Comparison of ENCODE assay signal across 23 cellular contexts in the genomic region with DNA sequence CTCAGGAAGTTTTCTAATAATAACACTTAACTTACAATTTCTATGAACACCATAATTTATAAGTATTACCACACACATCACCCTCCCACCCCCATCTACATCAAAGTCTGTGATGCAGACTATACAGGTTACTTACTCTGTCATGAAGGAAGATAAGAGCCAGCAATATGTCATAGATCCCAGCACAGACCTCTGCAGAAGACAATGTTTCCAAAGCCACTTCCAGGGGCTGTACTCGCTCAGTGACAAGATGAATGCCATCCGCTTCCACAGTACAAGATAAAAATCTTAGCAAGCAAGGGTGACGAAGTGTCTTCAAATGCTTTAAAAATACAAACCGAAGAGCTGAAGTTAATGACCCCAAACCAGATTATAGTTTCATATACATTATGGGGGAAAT.
"Had no signal": no experiment of that assay in that cellular context is flagged by ENCODE, and none has a peak within 500 bp of the region (broad histone marks: within the 10 kb centered on the region; RNA-seq: fewer than 3 reads in every experiment).

No MANE protein-coding gene starts in this region.

- H3K27ac Mint-ChIP-seq: activated naive CD4-positive, alpha-beta T cell treated with anti-CD3 and anti-CD28 coated beads, Interleukin-2, amount 10 ng/mL, durations not matched to agents 7 days and 5 days had no signal

- H3K9me3 ChIP-seq: breast epithelium, gastrocnemius medialis, left ventricle myocardium inferior, neutrophil, pancreas, right lobe of liver, thoracic aorta had no signal

- H3K27ac ChIP-seq: breast epithelium, gastrocnemius medialis, left ventricle myocardium inferior, pancreas, right lobe of liver, thoracic aorta had no signal

- H3K27me3 Mint-ChIP-seq: activated CD8-positive, alpha-beta T cell treated with anti-CD3 and anti-CD28 coated beads for 36 hours; activated naive CD4-positive, alpha-beta T cell treated with anti-CD3 and anti-CD28 coated beads, Interleukin-2, amount 10 ng/mL, durations not matched to agents 7 days and 5 days had no signal

- H3K4me3 Mint-ChIP-seq: activated CD8-positive, alpha-beta T cell treated with anti-CD3 and anti-CD28 coated beads for 36 hours; activated naive CD4-positive, alpha-beta T cell treated with anti-CD3 and anti-CD28 coated beads, Interleukin-2, amount 10 ng/mL, durations not matched to agents 7 days and 5 days; natural killer cell had no signal

- H3K27me3 ChIP-seq: breast epithelium, gastrocnemius medialis, neutrophil, pancreas, right lobe of liver had no signal

- H3K4me1 ChIP-seq: breast epithelium, gastrocnemius medialis, pancreas had no signal

- FAIRE-seq: astrocyte, kidney, pancreas, small intestine had no signal

- H3K36me3 ChIP-seq: breast epithelium had no signal

- DNase-seq: activated CD4-positive, alpha-beta T cell treated with anti-CD3 and anti-CD28 coated beads for 48 hours; activated CD4-positive, CD25-positive, alpha-beta regulatory T cell; activated CD8-positive, alpha-beta T cell treated with anti-CD3 and anti-CD28 coated beads for 36 hours; activated effector memory CD4-positive, alpha-beta T cell treated with Interleukin-2 at 50 U/mL for 16 hours; activated naive CD4-positive, alpha-beta T cell treated with anti-CD3 and anti-CD28 coated beads, Interleukin-2, amount 10 ng/mL, durations not matched to agents 7 days and 5 days; activated T-cell treated with anti-CD3 and anti-CD28 coated beads, Interleukin-2, amount 50 U/mL, for 1 hour; cerebellar nuclear complex; cortex of kidney; gastrocnemius medialis; head of caudate nucleus; kidney; left ventricle myocardium inferior; natural killer cell; pancreas; right lobe of liver; small intestine; stimulated activated CD4-positive, alpha-beta T cell treated with anti-CD3 and anti-CD28 coated beads, Interleukin-15, amount 100 ng/mL, for 24 hours; stimulated activated CD4-positive, alpha-beta T cell treated with anti-CD3 and anti-CD28 coated beads, Interleukin-2, amount 100 ng/mL, for 48 hours; SW 1271 had no signal

- ATAC-seq: activated CD8-positive, alpha-beta T cell treated with anti-CD3 and anti-CD28 coated beads for 36 hours; gastrocnemius medialis; natural killer cell; pancreas had no signal

- H3K9me3 Mint-ChIP-seq: activated CD8-positive, alpha-beta T cell treated with anti-CD3 and anti-CD28 coated beads for 36 hours; activated naive CD4-positive, alpha-beta T cell treated with anti-CD3 and anti-CD28 coated beads, Interleukin-2, amount 10 ng/mL, durations not matched to agents 7 days and 5 days; natural killer cell had no signal

- H3K4me3 ChIP-seq: breast epithelium, gastrocnemius medialis, left ventricle myocardium inferior, pancreas, right lobe of liver, thoracic aorta had no signal
